Comparison of ENCODE assay signal across 1 cellular context in the genomic region with DNA sequence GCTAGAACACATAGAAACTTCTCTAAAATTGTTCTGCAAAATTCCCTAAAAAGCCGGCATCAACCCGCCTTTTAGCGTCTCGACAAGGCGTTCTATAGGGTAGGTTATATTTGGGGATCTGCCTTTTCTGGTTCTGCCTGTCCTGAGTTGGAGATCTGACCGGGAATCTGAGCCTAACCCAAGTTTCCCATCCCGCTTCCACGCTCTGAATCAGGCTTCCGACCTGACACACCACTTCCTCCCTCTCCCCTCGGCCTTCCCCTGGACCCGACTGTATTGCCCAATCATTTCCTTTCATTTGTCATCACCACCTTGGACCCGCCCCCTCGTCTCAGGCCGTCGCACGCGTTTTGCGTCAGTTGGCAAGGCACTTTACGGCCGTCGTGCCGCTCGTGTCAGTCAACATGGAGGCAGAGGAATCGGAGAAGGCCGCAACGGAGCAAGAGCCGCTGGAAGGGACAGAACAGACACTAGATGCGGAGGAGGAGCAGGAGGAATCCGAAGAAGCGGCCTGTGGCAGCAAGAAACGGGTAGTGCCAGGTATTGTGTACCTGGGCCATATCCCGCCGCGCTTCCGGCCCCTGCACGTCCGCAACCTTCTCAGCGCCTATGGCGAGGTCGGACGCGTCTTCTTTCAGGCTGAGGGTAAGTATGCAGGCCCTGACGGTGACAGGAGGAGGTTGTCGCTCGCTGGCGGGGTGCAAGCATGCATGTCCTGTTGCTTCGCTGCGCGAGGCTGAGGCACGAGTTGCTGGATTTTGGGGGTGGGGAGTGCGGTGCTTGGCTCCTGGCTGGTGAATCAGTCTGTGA.
A peak's percentile ranks its signal among the peaks of the same experiment; 100 is the strongest.
TF ChIP-seq lines count a peak whose summit lies in the region.

A gene (plus strand): TSS at position 375 of the 810 bp plus-strand sequence. CDS start 30 bp downstream, at position 405.

TF ChIP-seq in HepG2, 621 proteins besides CTCF, POLR2A, EP300 and RAD21 (continued from another document and continues in another):
- 0 out of 2 replicates have a peak, but pooled peaks have one; percentile 37 for TF ChIP-seq ZSCAN31 (CRISPR knock-in tag; IDR thresholded peaks at IDR 0.05; ENCODE audit: low read depth)
- TF ChIP-seq POLR2AphosphoS5 (IDR thresholded peaks at IDR 0.05; ENCODE audit: low read depth, low read length): peak; percentile 99
- TF ChIP-seq RNF2 (conservative IDR thresholded peaks at IDR 0.05; ENCODE audit: low read depth): no peak; the same call in 1 of the 2 replicates
- TF ChIP-seq, protein P1, sequence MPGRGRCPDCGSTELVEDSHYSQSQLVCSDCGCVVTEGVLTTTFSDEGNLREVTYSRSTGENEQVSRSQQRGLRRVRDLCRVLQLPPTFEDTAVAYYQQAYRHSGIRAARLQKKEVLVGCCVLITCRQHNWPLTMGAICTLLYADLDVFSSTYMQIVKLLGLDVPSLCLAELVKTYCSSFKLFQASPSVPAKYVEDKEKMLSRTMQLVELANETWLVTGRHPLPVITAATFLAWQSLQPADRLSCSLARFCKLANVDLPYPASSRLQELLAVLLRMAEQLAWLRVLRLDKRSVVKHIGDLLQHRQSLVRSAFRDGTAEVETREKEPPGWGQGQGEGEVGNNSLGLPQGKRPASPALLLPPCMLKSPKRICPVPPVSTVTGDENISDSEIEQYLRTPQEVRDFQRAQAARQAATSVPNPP (CRISPR knock-in tag; IDR thresholded peaks at IDR 0.05): peak; percentile 79; the same call in 1 of the 2 replicates
- TF ChIP-seq ZNF720 (CRISPR knock-in tag; IDR thresholded peaks at IDR 0.05): peak; percentile 76; the same call in 1 of the 2 replicates
- TF ChIP-seq ZSCAN30 (CRISPR knock-in tag; IDR thresholded peaks at IDR 0.05): peak; percentile 66; the same call in 1 of the 2 replicates
- TF ChIP-seq, protein P2, sequence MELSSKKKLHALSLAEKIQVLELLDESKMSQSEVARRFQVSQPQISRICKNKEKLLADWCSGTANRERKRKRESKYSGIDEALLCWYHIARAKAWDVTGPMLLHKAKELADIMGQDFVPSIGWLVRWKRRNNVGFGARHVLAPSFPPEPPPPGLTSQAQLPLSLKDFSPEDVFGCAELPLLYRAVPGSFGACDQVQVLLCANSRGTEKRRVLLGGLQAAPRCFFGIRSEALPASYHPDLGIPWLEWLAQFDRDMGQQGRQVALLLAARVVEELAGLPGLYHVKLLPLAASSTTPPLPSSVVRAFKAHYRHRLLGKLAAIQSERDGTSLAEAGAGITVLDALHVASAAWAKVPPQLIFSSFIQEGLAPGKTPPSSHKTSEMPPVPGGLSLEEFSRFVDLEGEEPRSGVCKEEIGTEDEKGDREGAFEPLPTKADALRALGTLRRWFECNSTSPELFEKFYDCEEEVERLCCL (CRISPR knock-in tag; IDR thresholded peaks at IDR 0.05; ENCODE audit: borderline replicate concordance): peak; percentile 86
- peak; percentile 97 for TF ChIP-seq ASH2L (IDR thresholded peaks at IDR 0.05; ENCODE audit: insufficient read length, low read depth, low read length)
- TF ChIP-seq ZNF816 (CRISPR knock-in tag; IDR thresholded peaks at IDR 0.05; ENCODE audit: borderline replicate concordance): peak; percentile 87
- peak; percentile 100 for TF ChIP-seq FOXK1 (CRISPR knock-in tag; IDR thresholded peaks at IDR 0.05; ENCODE audit: borderline replicate concordance, low read depth)
- TF ChIP-seq, protein P3, sequence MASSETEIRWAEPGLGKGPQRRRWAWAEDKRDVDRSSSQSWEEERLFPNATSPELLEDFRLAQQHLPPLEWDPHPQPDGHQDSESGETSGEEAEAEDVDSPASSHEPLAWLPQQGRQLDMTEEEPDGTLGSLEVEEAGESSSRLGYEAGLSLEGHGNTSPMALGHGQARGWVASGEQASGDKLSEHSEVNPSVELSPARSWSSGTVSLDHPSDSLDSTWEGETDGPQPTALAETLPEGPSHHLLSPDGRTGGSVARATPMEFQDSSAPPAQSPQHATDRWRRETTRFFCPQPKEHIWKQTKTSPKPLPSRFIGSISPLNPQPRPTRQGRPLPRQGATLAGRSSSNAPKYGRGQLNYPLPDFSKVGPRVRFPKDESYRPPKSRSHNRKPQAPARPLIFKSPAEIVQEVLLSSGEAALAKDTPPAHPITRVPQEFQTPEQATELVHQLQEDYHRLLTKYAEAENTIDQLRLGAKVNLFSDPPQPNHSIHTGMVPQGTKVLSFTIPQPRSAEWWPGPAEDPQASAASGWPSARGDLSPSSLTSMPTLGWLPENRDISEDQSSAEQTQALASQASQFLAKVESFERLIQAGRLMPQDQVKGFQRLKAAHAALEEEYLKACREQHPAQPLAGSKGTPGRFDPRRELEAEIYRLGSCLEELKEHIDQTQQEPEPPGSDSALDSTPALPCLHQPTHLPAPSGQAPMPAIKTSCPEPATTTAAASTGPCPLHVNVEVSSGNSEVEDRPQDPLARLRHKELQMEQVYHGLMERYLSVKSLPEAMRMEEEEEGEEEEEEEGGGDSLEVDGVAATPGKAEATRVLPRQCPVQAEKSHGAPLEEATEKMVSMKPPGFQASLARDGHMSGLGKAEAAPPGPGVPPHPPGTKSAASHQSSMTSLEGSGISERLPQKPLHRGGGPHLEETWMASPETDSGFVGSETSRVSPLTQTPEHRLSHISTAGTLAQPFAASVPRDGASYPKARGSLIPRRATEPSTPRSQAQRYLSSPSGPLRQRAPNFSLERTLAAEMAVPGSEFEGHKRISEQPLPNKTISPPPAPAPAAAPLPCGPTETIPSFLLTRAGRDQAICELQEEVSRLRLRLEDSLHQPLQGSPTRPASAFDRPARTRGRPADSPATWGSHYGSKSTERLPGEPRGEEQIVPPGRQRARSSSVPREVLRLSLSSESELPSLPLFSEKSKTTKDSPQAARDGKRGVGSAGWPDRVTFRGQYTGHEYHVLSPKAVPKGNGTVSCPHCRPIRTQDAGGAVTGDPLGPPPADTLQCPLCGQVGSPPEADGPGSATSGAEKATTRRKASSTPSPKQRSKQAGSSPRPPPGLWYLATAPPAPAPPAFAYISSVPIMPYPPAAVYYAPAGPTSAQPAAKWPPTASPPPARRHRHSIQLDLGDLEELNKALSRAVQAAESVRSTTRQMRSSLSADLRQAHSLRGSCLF (CRISPR knock-in tag; IDR thresholded peaks at IDR 0.05; ENCODE audit: borderline replicate concordance): no peak
- peak; percentile 94 for TF ChIP-seq YY1 (IDR thresholded peaks at IDR 0.05; ENCODE audit: insufficient read depth, insufficient replicate concordance, low read depth, low read length)
- TF ChIP-seq NFKB2 (CRISPR knock-in tag; IDR thresholded peaks at IDR 0.05; ENCODE audit: borderline replicate concordance): peak; percentile 93; the same call in 1 of the 2 replicates
- TF ChIP-seq U2AF1 (optimal IDR thresholded peaks at IDR 0.05; ENCODE audit: low read depth, low read length): no peak
- TF ChIP-seq SP5 (CRISPR knock-in tag; IDR thresholded peaks at IDR 0.05; ENCODE audit: borderline replicate concordance, low read depth): peak; percentile 89
- TF ChIP-seq, protein P4, sequence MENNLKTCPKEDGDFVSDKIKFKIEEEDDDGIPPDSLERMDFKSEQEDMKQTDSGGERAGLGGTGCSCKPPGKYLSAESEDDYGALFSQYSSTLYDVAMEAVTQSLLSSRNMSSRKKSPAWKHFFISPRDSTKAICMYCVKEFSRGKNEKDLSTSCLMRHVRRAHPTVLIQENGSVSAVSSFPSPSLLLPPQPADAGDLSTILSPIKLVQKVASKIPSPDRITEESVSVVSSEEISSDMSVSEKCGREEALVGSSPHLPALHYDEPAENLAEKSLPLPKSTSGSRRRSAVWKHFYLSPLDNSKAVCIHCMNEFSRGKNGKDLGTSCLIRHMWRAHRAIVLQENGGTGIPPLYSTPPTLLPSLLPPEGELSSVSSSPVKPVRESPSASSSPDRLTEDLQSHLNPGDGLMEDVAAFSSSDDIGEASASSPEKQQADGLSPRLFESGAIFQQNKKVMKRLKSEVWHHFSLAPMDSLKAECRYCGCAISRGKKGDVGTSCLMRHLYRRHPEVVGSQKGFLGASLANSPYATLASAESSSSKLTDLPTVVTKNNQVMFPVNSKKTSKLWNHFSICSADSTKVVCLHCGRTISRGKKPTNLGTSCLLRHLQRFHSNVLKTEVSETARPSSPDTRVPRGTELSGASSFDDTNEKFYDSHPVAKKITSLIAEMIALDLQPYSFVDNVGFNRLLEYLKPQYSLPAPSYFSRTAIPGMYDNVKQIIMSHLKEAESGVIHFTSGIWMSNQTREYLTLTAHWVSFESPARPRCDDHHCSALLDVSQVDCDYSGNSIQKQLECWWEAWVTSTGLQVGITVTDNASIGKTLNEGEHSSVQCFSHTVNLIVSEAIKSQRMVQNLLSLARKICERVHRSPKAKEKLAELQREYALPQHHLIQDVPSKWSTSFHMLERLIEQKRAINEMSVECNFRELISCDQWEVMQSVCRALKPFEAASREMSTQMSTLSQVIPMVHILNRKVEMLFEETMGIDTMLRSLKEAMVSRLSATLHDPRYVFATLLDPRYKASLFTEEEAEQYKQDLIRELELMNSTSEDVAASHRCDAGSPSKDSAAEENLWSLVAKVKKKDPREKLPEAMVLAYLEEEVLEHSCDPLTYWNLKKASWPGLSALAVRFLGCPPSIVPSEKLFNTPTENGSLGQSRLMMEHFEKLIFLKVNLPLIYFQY (CRISPR knock-in tag; IDR thresholded peaks at IDR 0.05; ENCODE audit: borderline replicate concordance): peak; percentile 91
- peak; percentile 83; the same call in 1 of the 2 replicates for TF ChIP-seq ZNF160 (CRISPR knock-in tag; IDR thresholded peaks at IDR 0.05)
- TF ChIP-seq, protein P5, sequence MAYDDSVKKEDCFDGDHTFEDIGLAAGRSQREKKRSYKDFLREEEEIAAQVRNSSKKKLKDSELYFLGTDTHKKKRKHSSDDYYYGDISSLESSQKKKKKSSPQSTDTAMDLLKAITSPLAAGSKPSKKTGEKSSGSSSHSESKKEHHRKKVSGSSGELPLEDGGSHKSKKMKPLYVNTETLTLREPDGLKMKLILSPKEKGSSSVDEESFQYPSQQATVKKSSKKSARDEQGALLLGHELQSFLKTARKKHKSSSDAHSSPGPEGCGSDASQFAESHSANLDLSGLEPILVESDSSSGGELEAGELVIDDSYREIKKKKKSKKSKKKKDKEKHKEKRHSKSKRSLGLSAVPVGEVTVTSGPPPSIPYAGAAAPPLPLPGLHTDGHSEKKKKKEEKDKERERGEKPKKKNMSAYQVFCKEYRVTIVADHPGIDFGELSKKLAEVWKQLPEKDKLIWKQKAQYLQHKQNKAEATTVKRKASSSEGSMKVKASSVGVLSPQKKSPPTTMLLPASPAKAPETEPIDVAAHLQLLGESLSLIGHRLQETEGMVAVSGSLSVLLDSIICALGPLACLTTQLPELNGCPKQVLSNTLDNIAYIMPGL (CRISPR knock-in tag; IDR thresholded peaks at IDR 0.05; ENCODE audit: borderline replicate concordance in 1 of 2, low read depth in 1 of 2): peak; percentile 99 to 100
- peak; percentile 94 for TF ChIP-seq SIN3B (IDR thresholded peaks at IDR 0.05; ENCODE audit: low read length)
- TF ChIP-seq RCOR2 (CRISPR knock-in tag; IDR thresholded peaks at IDR 0.05): peak; percentile 82
- TF ChIP-seq ZIK1 (CRISPR knock-in tag; IDR thresholded peaks at IDR 0.05; ENCODE audit: borderline replicate concordance, low read depth): peak; percentile 91
- TF ChIP-seq ZNF619 (CRISPR knock-in tag; IDR thresholded peaks at IDR 0.05): peak; percentile 95; the same call in 1 of the 2 replicates
- no peak for TF ChIP-seq ZNF432 (CRISPR knock-in tag; IDR thresholded peaks at IDR 0.05; ENCODE audit: borderline replicate concordance)
- no peak for TF ChIP-seq MBNL3 (CRISPR knock-in tag; conservative IDR thresholded peaks at IDR 0.05)
- TF ChIP-seq ZFP1 (CRISPR knock-in tag; IDR thresholded peaks at IDR 0.05): peak; percentile 97
- peak; percentile 94 for TF ChIP-seq HNRNPLL (IDR thresholded peaks at IDR 0.05; ENCODE audit: low read depth, low read length, poor library complexity, severe bottlenecking)
- peak; percentile 97 for TF ChIP-seq FOXA3 (CRISPR knock-in tag; IDR thresholded peaks at IDR 0.05)
- TF ChIP-seq ZNF446 (CRISPR knock-in tag; IDR thresholded peaks at IDR 0.05): peak; percentile 91; the same call in 1 of the 2 replicates
- peak; percentile 86 for TF ChIP-seq ZNF441 (CRISPR knock-in tag; IDR thresholded peaks at IDR 0.05; ENCODE audit: borderline replicate concordance)
- TF ChIP-seq CBX2 (IDR thresholded peaks at IDR 0.05; ENCODE audit: low read depth, low read length): no peak
- peak; percentile 89 for TF ChIP-seq CBX2 (CRISPR knock-in tag; IDR thresholded peaks at IDR 0.05; ENCODE audit: low read depth)
- peak; percentile 75 for TF ChIP-seq HNF4A (CRISPR knock-in tag; IDR thresholded peaks at IDR 0.05)
- TF ChIP-seq ZNF703 (CRISPR knock-in tag; IDR thresholded peaks at IDR 0.05; ENCODE audit: borderline replicate concordance): no peak
- TF ChIP-seq ZNF510 (CRISPR knock-in tag; IDR thresholded peaks at IDR 0.05; ENCODE audit: low read depth): peak; percentile 66
- TF ChIP-seq, protein P6, sequence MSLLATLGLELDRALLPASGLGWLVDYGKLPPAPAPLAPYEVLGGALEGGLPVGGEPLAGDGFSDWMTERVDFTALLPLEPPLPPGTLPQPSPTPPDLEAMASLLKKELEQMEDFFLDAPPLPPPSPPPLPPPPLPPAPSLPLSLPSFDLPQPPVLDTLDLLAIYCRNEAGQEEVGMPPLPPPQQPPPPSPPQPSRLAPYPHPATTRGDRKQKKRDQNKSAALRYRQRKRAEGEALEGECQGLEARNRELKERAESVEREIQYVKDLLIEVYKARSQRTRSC (CRISPR knock-in tag; IDR thresholded peaks at IDR 0.05; ENCODE audit: low read depth): peak; percentile 6; the same call in 1 of the 2 replicates
- TF ChIP-seq, protein P7, sequence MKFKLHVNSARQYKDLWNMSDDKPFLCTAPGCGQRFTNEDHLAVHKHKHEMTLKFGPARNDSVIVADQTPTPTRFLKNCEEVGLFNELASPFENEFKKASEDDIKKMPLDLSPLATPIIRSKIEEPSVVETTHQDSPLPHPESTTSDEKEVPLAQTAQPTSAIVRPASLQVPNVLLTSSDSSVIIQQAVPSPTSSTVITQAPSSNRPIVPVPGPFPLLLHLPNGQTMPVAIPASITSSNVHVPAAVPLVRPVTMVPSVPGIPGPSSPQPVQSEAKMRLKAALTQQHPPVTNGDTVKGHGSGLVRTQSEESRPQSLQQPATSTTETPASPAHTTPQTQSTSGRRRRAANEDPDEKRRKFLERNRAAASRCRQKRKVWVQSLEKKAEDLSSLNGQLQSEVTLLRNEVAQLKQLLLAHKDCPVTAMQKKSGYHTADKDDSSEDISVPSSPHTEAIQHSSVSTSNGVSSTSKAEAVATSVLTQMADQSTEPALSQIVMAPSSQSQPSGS (CRISPR knock-in tag; IDR thresholded peaks at IDR 0.05): peak; percentile 96
- TF ChIP-seq, protein P8, sequence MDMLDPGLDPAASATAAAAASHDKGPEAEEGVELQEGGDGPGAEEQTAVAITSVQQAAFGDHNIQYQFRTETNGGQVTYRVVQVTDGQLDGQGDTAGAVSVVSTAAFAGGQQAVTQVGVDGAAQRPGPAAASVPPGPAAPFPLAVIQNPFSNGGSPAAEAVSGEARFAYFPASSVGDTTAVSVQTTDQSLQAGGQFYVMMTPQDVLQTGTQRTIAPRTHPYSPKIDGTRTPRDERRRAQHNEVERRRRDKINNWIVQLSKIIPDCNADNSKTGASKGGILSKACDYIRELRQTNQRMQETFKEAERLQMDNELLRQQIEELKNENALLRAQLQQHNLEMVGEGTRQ (IDR thresholded peaks at IDR 0.05; ENCODE audit: low read depth, low read length): no peak
- TF ChIP-seq, protein P8 (CRISPR knock-in tag; IDR thresholded peaks at IDR 0.05; ENCODE audit: borderline replicate concordance): no peak
- TF ChIP-seq MIER3 (CRISPR knock-in tag; IDR thresholded peaks at IDR 0.05; ENCODE audit: borderline replicate concordance): peak; percentile 100
- TF ChIP-seq MED1 (CRISPR knock-in tag; IDR thresholded peaks at IDR 0.05): peak; percentile 92
